ENCODE assay signal across 12 cellular contexts in genomic region chr20:53291548-53291947, GRCh38.
A peak's percentile ranks its signal among the peaks of the same experiment; 100 is the strongest.
DNase-seq lines count a peak whose midpoint lies in the region; ATAC-seq and TF ChIP-seq lines count a peak whose summit lies in the region.
"Had no signal": no experiment of that assay in that cellular context is flagged by ENCODE, and none has a peak within 500 bp of the region (broad histone marks: within the 10 kb centered on the region; RNA-seq: fewer than 3 reads in every experiment).

No MANE protein-coding gene starts in this region.

- H3K4me3 ChIP-seq in AG10803 (ENCODE audit: low read length), result no peak overlapping the region
- no peak overlapping the region for H3K4me3 ChIP-seq in GM12865 (ENCODE audit: low read depth, low read length)
- H3K4me3 ChIP-seq: gastroesophageal sphincter, HAP-1 had no signal

- TF ChIP-seq POLR2A in erythroblast (IDR thresholded peaks at IDR 0.05; ENCODE audit: low read length), result no peak

- DNase-seq in AG10803 (ENCODE audit: low read depth) (no peak), GM12865 (ENCODE audit: low read depth) (peak; percentile 16), NCI-H69 (lab: John Stamatoyannopoulos, UW) (peak; percentile 10), erythroblast (lab: John Stamatoyannopoulos, UW) (peak; percentile 7 to 26), NCI-H345 treated with DMSO at 0.1 percent for 48 hours (lab: John Stamatoyannopoulos, UW; ENCODE audit: unreplicated experiment) (no peak), NCI-H1436 (lab: John Stamatoyannopoulos, UW) (no peak), hypothalamus (lab: John Stamatoyannopoulos, UW) (no peak)
- DNase-seq: CD4-positive, CD25-positive, alpha-beta regulatory T cell; NCI-H2081 had no signal

- TF ChIP-seq CTCF in AG10803 (conservative IDR thresholded peaks at IDR 0.05; ENCODE audit: low read length) (peak; percentile 21), GM12865 (IDR thresholded peaks at IDR 0.05; ENCODE audit: insufficient read depth, low read depth, low read length, missing control alignments) (peak; percentile 45)

- no peak for ATAC-seq in HG02678 (IDR thresholded peaks at IDR 0.05; ENCODE audit: unreplicated experiment)
- ATAC-seq: gastroesophageal sphincter had no signal

Comparison
In these comparisons a context has a peak if more than half of its experiments do, and no peak if none do; other contexts are left out.
1. DNase-seq: peak in GM12865 (single experiment), NCI-H69 (single experiment) and erythroblast (2 of 2); none in AG10803 (single experiment), NCI-H345 treated with DMSO at 0.1 percent for 48 hours (single experiment), NCI-H1436 (single experiment) and hypothalamus (0 of 51).